15 cellular contexts compared by ENCODE assay signal in the genomic region with DNA sequence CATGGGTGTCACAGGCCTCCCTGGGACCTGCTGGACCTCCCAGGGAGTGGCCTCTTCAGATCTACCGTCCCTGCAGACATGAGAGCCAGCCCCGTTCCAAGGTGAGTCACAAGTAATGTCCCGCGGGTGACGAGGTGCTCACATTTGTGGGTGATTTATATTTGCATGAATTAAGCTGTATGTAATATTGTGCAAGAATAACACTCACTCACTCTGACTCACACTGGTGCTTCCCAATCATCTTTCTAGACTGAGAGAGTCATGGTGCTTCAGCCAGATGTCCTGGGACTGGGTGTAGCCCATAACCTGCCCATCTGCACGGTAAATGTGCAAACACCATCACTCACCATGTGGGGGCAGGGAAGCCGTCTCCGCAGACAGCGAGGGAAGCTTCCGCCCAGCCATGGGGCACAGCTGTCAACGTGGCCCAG.
DNase-seq lines count a peak whose midpoint lies in the region; ATAC-seq and TF ChIP-seq lines count a peak whose summit lies in the region.
"Had no signal": no experiment of that assay in that cellular context is flagged by ENCODE, and none has a peak within 500 bp of the region (broad histone marks: within the 10 kb centered on the region; RNA-seq: fewer than 3 reads in every experiment).

No MANE protein-coding gene starts in this region.

- peaks cover 0 to 16% of the 10 kb centered on the region in 2 donors for H3K9me3 ChIP-seq in esophagus (ENCODE audit: control insufficient read depth in 2 of 2, insufficient read depth in 1 of 2, low read depth in 1 of 2, low read length in 1 of 2)

- no peaks in the 10 kb centered on the region for H3K4me1 Mint-ChIP-seq in HFFc6 (ENCODE audit: low read depth)

- H3K27ac Mint-ChIP-seq in HFFc6 = no peak overlapping the region
- H3K27ac Mint-ChIP-seq: activated naive CD4-positive, alpha-beta T cell treated with anti-CD3 and anti-CD28 coated beads, Interleukin-2, amount 10 ng/mL, durations not matched to agents 7 days and 5 days; naive B cell had no signal

- no peak for ATAC-seq in HG03135 (IDR thresholded peaks at IDR 0.05; ENCODE audit: unreplicated experiment)
- ATAC-seq: HCT116, T-cell had no signal

- no peak overlapping the region for H3K4me3 ChIP-seq in esophagus (ENCODE audit: low read depth in 1 of 2, low read length in 2 of 2)

- POLR2A ChIA-PET in GM10248 (lab: Yijun Ruan, JAX) = no interaction called here

- peaks cover 0 to 10% of the 10 kb centered on the region in 2 donors for H3K4me1 ChIP-seq in esophagus (ENCODE audit: control insufficient read depth in 2 of 2, insufficient read depth in 2 of 2, low read length in 1 of 2)

- WGBS in esophagus, 2 donors = 47 to 60% methylated on average over 11 of the region's 11 CpGs

- no peaks in the 10 kb centered on the region for H3K27me3 ChIP-seq in esophagus (ENCODE audit: control insufficient read depth in 1 of 2, insufficient read depth in 2 of 2, low read length in 2 of 2)

- H3K27ac ChIP-seq in esophagus (ENCODE audit: low read depth in 2 of 2, low read length in 1 of 2) = peak overlapping the region; percentile 70 to 71

- no peak overlapping the region for H3K4me3 Mint-ChIP-seq in HFFc6
- H3K4me3 Mint-ChIP-seq: activated naive CD4-positive, alpha-beta T cell treated with anti-CD3 and anti-CD28 coated beads, Interleukin-2, amount 10 ng/mL, durations not matched to agents 7 days and 5 days; naive B cell; T-cell had no signal

- DNase-seq in A172 (ENCODE audit: low spot score) (peak; percentile 71), HFFc6 (peak; percentile 1), RPMI8226 (peak; percentile 42), GM10248 (ENCODE audit: extremely low spot score) (no peak), HuH-7 (ENCODE audit: low spot score) (no peak), foreskin melanocyte (no peak)
- DNase-seq: activated CD4-positive, alpha-beta T cell treated with anti-CD3 and anti-CD28 coated beads for 4 hours; activated naive CD4-positive, alpha-beta T cell treated with anti-CD3 and anti-CD28 coated beads, Interleukin-2, amount 10 ng/mL, durations not matched to agents 7 days and 5 days; DND-41; naive B cell; NCI-H2029; T-cell had no signal

- H3K36me3 Mint-ChIP-seq in HFFc6 (ENCODE audit: low read depth) = peaks cover 20% of the 10 kb centered on the region
- H3K36me3 Mint-ChIP-seq: T-cell had no signal

- no peaks in the 10 kb centered on the region for H3K36me3 ChIP-seq in esophagus (ENCODE audit: control insufficient read depth in 2 of 2, insufficient read depth in 2 of 2, low read length in 1 of 2)

- no peaks in the 10 kb centered on the region for H3K27me3 Mint-ChIP-seq in HFFc6 (ENCODE audit: insufficient read depth)
- H3K27me3 Mint-ChIP-seq: activated naive CD4-positive, alpha-beta T cell treated with anti-CD3 and anti-CD28 coated beads, Interleukin-2, amount 10 ng/mL, durations not matched to agents 7 days and 5 days; naive B cell had no signal

- peaks cover 68% of the 10 kb centered on the region for H3K9me3 Mint-ChIP-seq in HFFc6

- CTCF ChIA-PET in GM10248 (lab: Yijun Ruan, JAX) = no interaction called here

- TF ChIP-seq CTCF in HFFc6 (IDR thresholded peaks at IDR 0.05) (no peak), GM10248 (IDR thresholded peaks at IDR 0.05; ENCODE audit: control extremely low read depth, extremely low read depth, low read depth, missing control alignments) (no peak)

Comparison
In these comparisons a context has a peak if more than half of its experiments do, and no peak if none do; other contexts are left out.
1. DNase-seq: peak in A172 (single experiment), HFFc6 (single experiment) and RPMI8226 (single experiment); none in GM10248 (single experiment), HuH-7 (single experiment) and foreskin melanocyte (single experiment).